Comparison of ENCODE assay signal across 8 cellular contexts in the genomic region with DNA sequence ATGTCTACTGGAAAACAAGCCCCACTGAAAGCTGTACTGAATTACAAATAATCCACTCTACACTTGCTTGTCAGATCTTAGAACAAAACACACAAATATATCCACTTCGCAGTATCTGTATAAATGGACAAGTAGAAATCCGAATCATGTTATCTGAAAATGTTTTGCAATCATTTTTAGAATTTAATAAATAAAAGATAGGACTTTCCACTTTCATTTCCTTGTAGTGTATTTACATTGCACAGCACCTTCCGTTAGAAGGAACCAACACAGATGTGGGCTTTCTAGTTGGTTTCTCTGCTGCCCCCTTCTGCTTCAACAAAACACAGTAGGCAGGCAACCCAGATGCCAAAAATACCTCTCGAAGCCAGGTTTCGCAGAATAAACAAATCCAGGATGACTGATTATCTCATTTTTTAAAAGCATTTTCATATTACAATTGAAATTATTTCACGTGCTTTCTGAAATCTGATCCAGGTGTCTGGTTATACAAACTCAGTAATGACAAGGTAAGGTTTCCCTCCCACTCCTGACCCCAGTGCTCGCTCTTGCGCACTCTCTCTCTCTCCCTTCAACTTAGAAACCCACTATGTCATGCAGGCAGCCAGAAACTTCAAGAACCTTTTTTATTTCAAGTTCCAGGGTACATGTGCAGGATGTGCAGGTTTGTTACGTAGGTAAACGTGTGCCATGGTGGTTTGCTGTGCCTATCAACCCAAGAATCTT.
DNase-seq lines count a peak whose midpoint lies in the region; ATAC-seq and TF ChIP-seq lines count a peak whose summit lies in the region.

No MANE protein-coding gene starts in this region.

- H3K9ac ChIP-seq in endodermal cell (ENCODE audit: extremely low read depth, low read length, poor library complexity, severe bottlenecking) = no peak overlapping the region

- no peak overlapping the region for H3K4me3 ChIP-seq in endodermal cell (ENCODE audit: low read length)
- peak overlapping the region; percentile 34 for H3K4me3 ChIP-seq in naive thymus-derived CD4-positive, alpha-beta T cell (ENCODE audit: low read length)
- H3K4me3 ChIP-seq in vagina = no peak overlapping the region

- peak; percentile 96 for ATAC-seq in GM19043 (IDR thresholded peaks at IDR 0.05; ENCODE audit: low read depth, unreplicated experiment)
- ATAC-seq in HG03103 (IDR thresholded peaks at IDR 0.05; ENCODE audit: low read depth, unreplicated experiment) = peak; percentile 83
- peak; percentile 94 for ATAC-seq in naive thymus-derived CD4-positive, alpha-beta T cell

- TF ChIP-seq POLR2A in vagina (IDR thresholded peaks at IDR 0.05) = no peak

- no peaks in the 10 kb centered on the region for H3K27me3 Mint-ChIP-seq in endodermal cell (ENCODE audit: insufficient read depth)
- no peaks in the 10 kb centered on the region for H3K27me3 Mint-ChIP-seq in naive thymus-derived CD4-positive, alpha-beta T cell

- intact Hi-C loops in naive thymus-derived CD4-positive, alpha-beta T cell (cut with micrococcal nuclease) = loop anchor here (1.0 kb wide), 3 partner anchors 105 to 964 kb away; no protein-coding TSS in a partner anchor
- intact Hi-C loops in vagina (cut with DNase I) = no loop called here

- CTCF ChIA-PET in naive thymus-derived CD4-positive, alpha-beta T cell (lab: Charles Lee) = no interaction called here

- no peaks in the 10 kb centered on the region for H3K36me3 Mint-ChIP-seq in endodermal cell (ENCODE audit: low read depth)
- H3K36me3 Mint-ChIP-seq in naive thymus-derived CD4-positive, alpha-beta T cell = peaks cover 0 to 27% (median 12%) of the 10 kb centered on the region in 5 donors

- H3K27me3 ChIP-seq in endodermal cell (ENCODE audit: control insufficient read depth, insufficient read depth, low read length, poor library complexity, severe bottlenecking) (no peaks in the 10 kb centered on the region), vagina (no peaks in the 10 kb centered on the region)
- no peaks in the 10 kb centered on the region for H3K27me3 ChIP-seq in naive thymus-derived CD4-positive, alpha-beta T cell (ENCODE audit: control insufficient read depth in 2 of 2, insufficient read depth in 2 of 2, low read length in 2 of 2)

- H3K36me3 ChIP-seq in endodermal cell (ENCODE audit: control insufficient read depth, insufficient read depth, low read length) = no peaks in the 10 kb centered on the region
- no peaks in the 10 kb centered on the region for H3K36me3 ChIP-seq in naive thymus-derived CD4-positive, alpha-beta T cell (ENCODE audit: control insufficient read depth in 2 of 3, insufficient read depth in 3 of 3, low read length in 3 of 3)
- no peaks in the 10 kb centered on the region for H3K36me3 ChIP-seq in vagina

- no peak overlapping the region for H3K27ac Mint-ChIP-seq in endodermal cell
- H3K27ac Mint-ChIP-seq in naive thymus-derived CD4-positive, alpha-beta T cell = peak overlapping the region; percentile 11 to 95 (median 87)

- no peaks in the 10 kb centered on the region for H3K9me3 Mint-ChIP-seq in endodermal cell
- H3K9me3 Mint-ChIP-seq in naive thymus-derived CD4-positive, alpha-beta T cell = peaks cover 0 to 4% (median 0%) of the 10 kb centered on the region in 11 donors

- POLR2A ChIA-PET in naive thymus-derived CD4-positive, alpha-beta T cell (lab: Charles Lee) = no interaction called here

- TF ChIP-seq CTCF in endodermal cell (conservative IDR thresholded peaks at IDR 0.05) (peak; percentile 80), vagina (IDR thresholded peaks at IDR 0.05) (no peak)

- peaks cover 13% of the 10 kb centered on the region for H3K4me1 ChIP-seq in endodermal cell (ENCODE audit: control insufficient read depth, insufficient read depth, low read length)
- peaks cover 6 to 9% of the 10 kb centered on the region in 2 donors for H3K4me1 ChIP-seq in naive thymus-derived CD4-positive, alpha-beta T cell (ENCODE audit: control insufficient read depth in 2 of 2, insufficient read depth in 2 of 2, low read length in 2 of 2)
- no peaks in the 10 kb centered on the region for H3K4me1 ChIP-seq in vagina

- H3K9me3 ChIP-seq in endodermal cell (ENCODE audit: control insufficient read depth, low read length) (no peaks in the 10 kb centered on the region), vagina (no peaks in the 10 kb centered on the region)
- H3K9me3 ChIP-seq in naive thymus-derived CD4-positive, alpha-beta T cell (ENCODE audit: control insufficient read depth in 2 of 3, low read length in 3 of 3) = no peaks in the 10 kb centered on the region

- no peak overlapping the region for H3K4me3 Mint-ChIP-seq in endodermal cell
- peak overlapping the region; percentile 23 to 92 (median 68) for H3K4me3 Mint-ChIP-seq in naive thymus-derived CD4-positive, alpha-beta T cell

- DNase-seq in COLO668 (lab: John Stamatoyannopoulos, UW; ENCODE audit: unreplicated experiment) = peak; percentile 40
- DNase-seq in NCI-H226 = peak; percentile 18
- peak; percentile 10 for DNase-seq in activated CD4-positive, alpha-beta T cell treated with anti-CD3 and anti-CD28 coated beads for 1 hour
- peak; percentile 75 for DNase-seq in endodermal cell
- peak in 7 of 9 donors; percentile 66 to 89 (median 83) for DNase-seq in naive thymus-derived CD4-positive, alpha-beta T cell
- DNase-seq in vagina (ENCODE audit: extremely low spot score in 2 of 2) = no peak

- peaks cover 16% of the 10 kb centered on the region for H3K4me1 Mint-ChIP-seq in endodermal cell
- peaks cover 13 to 50% (median 38%) of the 10 kb centered on the region in 7 donors for H3K4me1 Mint-ChIP-seq in naive thymus-derived CD4-positive, alpha-beta T cell

- H3K27ac ChIP-seq in endodermal cell (ENCODE audit: low read depth, low read length) (no peak overlapping the region), vagina (no peak overlapping the region)
- peak overlapping the region; percentile 69 for H3K27ac ChIP-seq in naive thymus-derived CD4-positive, alpha-beta T cell (ENCODE audit: low read depth, low read length)

- 68 to 75% methylated on average over 6 to 9 of the region's 10 CpGs for WGBS in endodermal cell (ENCODE audit: insufficient coverage in 1 of 2, insufficient read length in 1 of 2), 2 experiments

Comparison
In these comparisons a context has a peak if more than half of its experiments do, and no peak if none do; other contexts are left out.
1. DNase-seq: peak in COLO668 (single experiment), NCI-H226 (single experiment), activated CD4-positive, alpha-beta T cell treated with anti-CD3 and anti-CD28 coated beads for 1 hour (single experiment), endodermal cell (single experiment) and naive thymus-derived CD4-positive, alpha-beta T cell (7 of 9); none in vagina (0 of 2).
2. Peak in every context shown above with its lines, with median percentiles within 50 percentile points of each other: ATAC-seq.